ENCODE assay signal across 8 cellular contexts in the genomic region with DNA sequence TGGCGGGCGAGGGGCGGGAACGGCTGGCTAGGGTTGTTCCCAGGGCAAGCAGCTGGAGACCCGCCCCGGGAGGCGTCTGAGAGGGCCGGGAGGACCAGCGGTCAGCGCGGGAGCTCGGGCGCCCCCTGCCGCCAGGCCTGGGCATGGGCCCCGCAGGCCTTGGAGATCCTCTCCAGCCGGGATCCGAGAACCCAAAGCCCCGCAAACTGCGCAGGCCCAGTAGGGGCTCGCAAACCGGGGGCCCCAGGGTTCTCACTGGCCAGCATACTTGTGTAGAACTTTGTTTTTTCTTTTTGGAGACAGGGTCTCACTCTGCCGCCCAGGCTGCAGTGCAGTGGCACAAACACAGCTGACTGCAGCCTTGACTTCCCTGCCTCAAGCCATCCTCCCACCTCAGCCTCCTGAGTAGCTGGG. TPM values are rescaled to one million over a fixed set of nuclear protein-coding genes. Genes with fewer than 3 reads are reported as not detected.
DNase-seq lines count a peak whose midpoint lies in the region; ATAC-seq and TF ChIP-seq lines count a peak whose summit lies in the region.

No MANE protein-coding gene starts in this region.

- CTCF ChIA-PET in CD4-positive, alpha-beta T cell (lab: Charles Lee), result no interaction called here
- CTCF ChIA-PET in activated CD8-positive, alpha-beta T cell treated with anti-CD3 and anti-CD28 coated beads for 36 hours (lab: Charles Lee), result interaction anchor here (0.9 to 2.4 kb wide), 12 partner anchors 9 to 468 kb away, joined by 3 to 28 read pairs (median 4); partner anchors contain the start of gene ZNF423

- intact Hi-C loops in CD4-positive, alpha-beta T cell (cut with DNase I, micrococcal nuclease), result loop anchor here in 1 of 2 experiments (5.0 kb wide), 1 partner anchor 469 kb away; no protein-coding TSS in a partner anchor
- intact Hi-C loops in activated CD8-positive, alpha-beta T cell treated with anti-CD3 and anti-CD28 coated beads for 36 hours (cut with micrococcal nuclease), result no loop called here
- intact Hi-C loops in head of caudate nucleus (cut with DNase I), result no loop called here

- POLR2A ChIA-PET in CD4-positive, alpha-beta T cell (lab: Charles Lee), result no interaction called here
- POLR2A ChIA-PET in activated CD8-positive, alpha-beta T cell treated with anti-CD3 and anti-CD28 coated beads for 36 hours (lab: Charles Lee), result no interaction called here

- no peaks in the 10 kb centered on the region for H3K9me3 ChIP-seq in CD4-positive, alpha-beta T cell (ENCODE audit: control insufficient read depth, low read length)

- H3K27me3 ChIP-seq in CD4-positive, alpha-beta T cell (ENCODE audit: control insufficient read depth, insufficient read depth, low read length), result peaks cover 34% of the 10 kb centered on the region

- H3K36me3 Mint-ChIP-seq in CD4-positive, alpha-beta T cell (ENCODE audit: low read depth), result no peaks in the 10 kb centered on the region
- no peaks in the 10 kb centered on the region for H3K36me3 Mint-ChIP-seq in activated CD8-positive, alpha-beta T cell treated with anti-CD3 and anti-CD28 coated beads for 36 hours (ENCODE audit: low read depth)
- no peaks in the 10 kb centered on the region for H3K36me3 Mint-ChIP-seq in progenitor cell of endocrine pancreas (ENCODE audit: insufficient read depth)
- no peaks in the 10 kb centered on the region for H3K36me3 Mint-ChIP-seq in immature natural killer cell

- H3K4me3 Mint-ChIP-seq in CD4-positive, alpha-beta T cell, result no peak overlapping the region
- H3K4me3 Mint-ChIP-seq in activated CD8-positive, alpha-beta T cell treated with anti-CD3 and anti-CD28 coated beads for 36 hours, result no peak overlapping the region
- H3K4me3 Mint-ChIP-seq in progenitor cell of endocrine pancreas (ENCODE audit: low read depth) (peak overlapping the region; percentile 49), immature natural killer cell (no peak overlapping the region)

- no peak for ATAC-seq in CD4-positive, alpha-beta T cell (ENCODE audit: poor library complexity)
- ATAC-seq in HG02798 (IDR thresholded peaks at IDR 0.05; ENCODE audit: poor library complexity, unreplicated experiment) (peak; percentile 50), GM21447 (IDR thresholded peaks at IDR 0.05; ENCODE audit: unreplicated experiment) (no peak)
- peak; percentile 78 for ATAC-seq in activated CD8-positive, alpha-beta T cell treated with anti-CD3 and anti-CD28 coated beads for 36 hours

- peak in 1 of 10 experiments; percentile 11 for DNase-seq in CD4-positive, alpha-beta T cell
- DNase-seq in activated CD8-positive, alpha-beta T cell treated with anti-CD3 and anti-CD28 coated beads for 36 hours, result peak; percentile 48
- peak in 22 of 42 donors; percentile 12 to 63 (median 34) for DNase-seq in head of caudate nucleus
- DNase-seq in progenitor cell of endocrine pancreas (ENCODE audit: low spot score, unreplicated experiment), result peak; percentile 89
- DNase-seq in Ammon's horn (ENCODE audit: low spot score), result no peak
- no peak for DNase-seq in immature natural killer cell

- no peaks in the 10 kb centered on the region for H3K9me3 Mint-ChIP-seq in CD4-positive, alpha-beta T cell
- no peaks in the 10 kb centered on the region for H3K9me3 Mint-ChIP-seq in activated CD8-positive, alpha-beta T cell treated with anti-CD3 and anti-CD28 coated beads for 36 hours
- H3K9me3 Mint-ChIP-seq in progenitor cell of endocrine pancreas (ENCODE audit: low read depth), result no peaks in the 10 kb centered on the region
- peaks cover 0 to 3% (median 0%) of the 10 kb centered on the region in 6 donors for H3K9me3 Mint-ChIP-seq in immature natural killer cell

- H3K27me3 Mint-ChIP-seq in CD4-positive, alpha-beta T cell, result peaks cover 73% of the 10 kb centered on the region
- H3K27me3 Mint-ChIP-seq in activated CD8-positive, alpha-beta T cell treated with anti-CD3 and anti-CD28 coated beads for 36 hours, result peaks cover 31% of the 10 kb centered on the region
- H3K27me3 Mint-ChIP-seq in progenitor cell of endocrine pancreas (peaks cover 8% of the 10 kb centered on the region), immature natural killer cell (ENCODE audit: low read depth in 3 of 3) (peaks cover 4 to 11% (median 10%) of the 10 kb centered on the region in 3 donors)

- no peaks in the 10 kb centered on the region for H3K4me1 Mint-ChIP-seq in CD4-positive, alpha-beta T cell (ENCODE audit: low read depth)
- no peaks in the 10 kb centered on the region for H3K4me1 Mint-ChIP-seq in activated CD8-positive, alpha-beta T cell treated with anti-CD3 and anti-CD28 coated beads for 36 hours (ENCODE audit: low read depth)
- H3K4me1 Mint-ChIP-seq in progenitor cell of endocrine pancreas (ENCODE audit: low read depth), result peaks cover 4% of the 10 kb centered on the region
- no peaks in the 10 kb centered on the region for H3K4me1 Mint-ChIP-seq in immature natural killer cell

- peak; percentile 51 for TF ChIP-seq CTCF in CD4-positive, alpha-beta T cell (IDR thresholded peaks at IDR 0.05)
- peak; percentile 84 for TF ChIP-seq CTCF in activated CD8-positive, alpha-beta T cell treated with anti-CD3 and anti-CD28 coated beads for 36 hours (IDR thresholded peaks at IDR 0.05)
- peak; percentile 99 for TF ChIP-seq CTCF in progenitor cell of endocrine pancreas (IDR thresholded peaks at IDR 0.05; ENCODE audit: unreplicated experiment)

- H3K27ac Mint-ChIP-seq in CD4-positive, alpha-beta T cell, result no peak overlapping the region
- no peak overlapping the region for H3K27ac Mint-ChIP-seq in activated CD8-positive, alpha-beta T cell treated with anti-CD3 and anti-CD28 coated beads for 36 hours
- H3K27ac Mint-ChIP-seq in progenitor cell of endocrine pancreas (no peak overlapping the region), immature natural killer cell (no peak overlapping the region)

- H3K27ac ChIP-seq in CD4-positive, alpha-beta T cell (ENCODE audit: low read depth, low read length), result no peak overlapping the region

RNA-seq across cellular contexts. Expression of gene ZNF423, which starts 20.8 kb away (rescaled TPM):
- not detected for total RNA-seq in CD4-positive, alpha-beta T cell
- total RNA-seq in activated CD8-positive, alpha-beta T cell treated with anti-CD3 and anti-CD28 coated beads for 36 hours, result not detected
- total RNA-seq in progenitor cell of endocrine pancreas, result 47.7 and 49.8 TPM in 2 replicates
- not detected for polyA plus RNA-seq in immature natural killer cell

Comparison
In these comparisons a context has a peak if more than half of its experiments do, and no peak if none do; other contexts are left out.
1. ATAC-seq: peak in HG02798 (single experiment) and activated CD8-positive, alpha-beta T cell treated with anti-CD3 and anti-CD28 coated beads for 36 hours (single experiment); none in CD4-positive, alpha-beta T cell (single experiment) and GM21447 (single experiment).
2. DNase-seq: peak in activated CD8-positive, alpha-beta T cell treated with anti-CD3 and anti-CD28 coated beads for 36 hours (single experiment), head of caudate nucleus (22 of 42) and progenitor cell of endocrine pancreas (single experiment); none in Ammon's horn (single experiment) and immature natural killer cell (0 of 3).
3. RNA of gene ZNF423, which starts 20.8 kb away (total RNA-seq): 47.7 to 49.8 TPM in progenitor cell of endocrine pancreas; not detected in CD4-positive, alpha-beta T cell and not detected in activated CD8-positive, alpha-beta T cell treated with anti-CD3 and anti-CD28 coated beads for 36 hours; every median in the first group is over 10 times any median in the second.
4. Peak in every context shown above with its lines, with median percentiles within 50 percentile points of each other: CTCF ChIP-seq.